In the genomic region with DNA sequence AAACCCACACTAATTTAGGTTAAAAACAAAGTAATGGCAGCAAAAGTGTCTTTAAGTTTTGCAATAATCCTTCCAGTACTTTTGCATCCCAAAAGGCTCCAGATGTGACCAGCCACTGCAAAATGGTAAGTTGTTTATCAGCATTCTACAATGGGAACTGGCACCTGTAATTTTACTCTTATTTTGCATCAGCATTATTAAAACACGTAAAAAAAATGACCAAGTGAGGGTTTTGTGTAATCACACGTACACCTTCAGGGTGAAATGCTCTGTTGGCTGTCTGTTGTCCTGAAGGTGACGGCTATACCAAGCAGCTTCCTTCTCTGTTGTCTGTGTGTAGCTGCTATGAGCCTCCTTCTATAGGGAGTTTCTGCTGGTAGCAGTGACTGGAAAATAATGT, we compare ENCODE assay signal across 8 cellular contexts. TPM values are rescaled to one million over a fixed set of nuclear protein-coding genes. Genes with fewer than 3 reads are reported as not detected.
DNase-seq lines count a peak whose midpoint lies in the region; ATAC-seq and TF ChIP-seq lines count a peak whose summit lies in the region.

No MANE protein-coding gene starts in this region.

- POLR2A ChIA-PET in OCI-LY7 (lab: Charles Lee): interaction anchor here (0.7 to 5.5 kb wide), 13 partner anchors 9 to 272 kb away, joined by 3 to 47 read pairs (median 6); no protein-coding TSS in a partner anchor

- peak overlapping the region; percentile 80 for H2AFZ ChIP-seq in OCI-LY7 (ENCODE audit: low read length)

- H3K9me3 ChIP-seq in OCI-LY7 (ENCODE audit: low read length): no peaks in the 10 kb centered on the region
- H3K9me3 ChIP-seq in prostate gland: no peaks in the 10 kb centered on the region

- H3K9me2 ChIP-seq in OCI-LY7 (ENCODE audit: insufficient read depth, low read length): no peaks in the 10 kb centered on the region

- peak overlapping the region; percentile 26 for H3K27ac ChIP-seq in OCI-LY7 (ENCODE audit: low read depth, low read length, poor library complexity, severe bottlenecking)
- H3K27ac ChIP-seq in prostate gland: no peak overlapping the region

- TF ChIP-seq CTCF in OCI-LY7 (conservative IDR thresholded peaks at IDR 0.05; ENCODE audit: low read length): no peak
- TF ChIP-seq CTCF in prostate gland (IDR thresholded peaks at IDR 0.05): no peak

- CTCF ChIA-PET in OCI-LY7 (lab: Charles Lee; ENCODE audit: unreplicated experiment): no interaction called here

- DNase-seq in ELR (ENCODE audit: low read depth) (peak; percentile 25), OCI-LY7 (ENCODE audit: low spot score) (peak; percentile 80), fibroblast of the conjunctiva (ENCODE audit: low read depth) (peak; percentile 79), prostate gland (ENCODE audit: low spot score) (peak; percentile 62), cerebellar nuclear complex (lab: John Stamatoyannopoulos, UW) (no peak)
- no peak for DNase-seq in activated effector memory CD4-positive, alpha-beta T cell treated with anti-CD3 and anti-CD28 coated beads, Interleukin-2, amount 50 U/mL, for 16 hours
- DNase-seq in central memory CD4-positive, alpha-beta T cell: no peak

- no TSS peak for BruUV-seq in OCI-LY7 (replicated peaks; lab: Mats Ljungman, UMichigan)

- H3K4me3 ChIP-seq in OCI-LY7 (ENCODE audit: low read depth, low read length, poor library complexity, severe bottlenecking) (peak overlapping the region; percentile 20), prostate gland (no peak overlapping the region)

- H4K20me1 ChIP-seq in OCI-LY7 (ENCODE audit: insufficient read depth, low read length): no peaks in the 10 kb centered on the region

- no peak for TF ChIP-seq POLR2A in prostate gland (IDR thresholded peaks at IDR 0.05)

- ATAC-seq in HG03139 (IDR thresholded peaks at IDR 0.05; ENCODE audit: unreplicated experiment): no peak

- no peaks in the 10 kb centered on the region for H3K79me2 ChIP-seq in OCI-LY7 (ENCODE audit: insufficient read depth, low read depth, low read length)

- H3K4me1 ChIP-seq in OCI-LY7 (ENCODE audit: insufficient read depth, low read length, poor library complexity, severe bottlenecking): peaks cover 22% of the 10 kb centered on the region
- H3K4me1 ChIP-seq in prostate gland (replicated peaks): no peaks in the 10 kb centered on the region

- 1% methylated on average over 3 of the region's 3 CpGs for WGBS in prostate gland

- H3K4me2 ChIP-seq in OCI-LY7 (ENCODE audit: low read length): peak overlapping the region; percentile 64

- intact Hi-C loops in OCI-LY7 (cut with micrococcal nuclease; ENCODE audit: unreplicated experiment) (loop anchor here (1.0 kb wide), 2 partner anchors 37 to 63 kb away; a partner anchor contains a TSS), prostate gland (cut with DNase I) (loop anchor here (1.0 kb wide), 2 partner anchors 37 to 63 kb away; a partner anchor contains a TSS)

- H3K36me3 ChIP-seq in OCI-LY7 (ENCODE audit: insufficient read depth, low read length) (no peaks in the 10 kb centered on the region), prostate gland (no peaks in the 10 kb centered on the region)

- H3K27me3 ChIP-seq in prostate gland (replicated peaks; ENCODE audit: insufficient read depth): no peaks in the 10 kb centered on the region

RNA-seq across cellular contexts. Expression of a gene that starts 36.9 kb away (rescaled TPM):
- total RNA-seq in OCI-LY7 (2014; rRNA removed; shearing (Covaris generic)): 131 and 172 TPM in 2 replicates
- 140 and 160 TPM in 2 replicates for total RNA-seq in OCI-LY7 (2022)
- 10 to 100 TPM; 25.1 to 26.9 TPM for total RNA-seq in prostate gland

Comparison
In these comparisons a context has a peak if more than half of its experiments do, and no peak if none do; other contexts are left out.
1. DNase-seq: peak in ELR (single experiment), OCI-LY7 (single experiment), fibroblast of the conjunctiva (single experiment) and prostate gland (single experiment); none in cerebellar nuclear complex (0 of 2), activated effector memory CD4-positive, alpha-beta T cell treated with anti-CD3 and anti-CD28 coated beads, Interleukin-2, amount 50 U/mL, for 16 hours (single experiment) and central memory CD4-positive, alpha-beta T cell (single experiment).
2. RNA of a gene that starts 36.9 kb away (total RNA-seq): 131 to 172 TPM in OCI-LY7; 25.1 to 26.9 TPM in prostate gland; every median in the first group is over 4 times any median in the second.